Comparison of ENCODE assay signal across 8 cellular contexts in the genomic region with DNA sequence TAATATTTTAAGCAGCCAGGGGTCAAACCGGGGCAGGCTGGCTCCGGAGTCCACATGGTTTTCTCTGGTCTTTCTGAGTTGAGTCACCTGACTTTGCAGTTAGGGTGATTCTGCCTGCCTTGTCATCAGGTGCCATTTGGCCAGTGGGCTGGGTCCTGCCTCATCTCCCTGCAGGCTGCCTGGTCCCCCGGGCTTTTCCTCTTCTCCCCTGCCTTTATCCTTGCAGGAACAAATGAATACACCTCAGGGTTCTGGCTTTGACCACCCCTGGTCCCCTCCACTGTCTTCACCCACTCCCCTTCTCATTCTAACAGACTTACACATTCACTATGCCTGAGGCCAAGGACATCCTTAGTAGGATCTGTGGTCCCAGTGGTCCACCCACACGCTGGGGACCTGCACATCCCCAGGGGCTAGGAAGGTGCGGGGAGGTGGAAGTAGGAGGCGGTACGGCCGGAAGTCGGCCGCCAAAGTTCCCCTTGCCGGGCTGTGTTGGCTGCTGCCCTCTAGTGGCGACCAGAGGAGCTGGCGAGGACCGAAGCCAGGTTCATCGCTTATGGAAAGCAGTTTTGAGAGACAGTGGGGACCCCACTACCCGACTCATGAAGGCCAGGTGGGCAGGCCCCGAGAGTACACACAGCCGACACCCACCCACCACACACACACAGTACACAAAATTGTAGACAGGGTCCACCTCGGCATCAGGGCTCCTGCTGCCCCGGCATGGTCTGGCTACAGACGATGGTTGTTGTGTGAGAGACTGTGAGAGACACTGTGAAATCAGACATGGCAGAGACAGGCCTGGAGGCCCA. TPM values are rescaled to one million over a fixed set of nuclear protein-coding genes. Genes with fewer than 3 reads are reported as not detected.
A peak's percentile ranks its signal among the peaks of the same experiment; 100 is the strongest.
DNase-seq lines count a peak whose midpoint lies in the region; ATAC-seq lines count a peak whose summit lies in the region.

No MANE protein-coding gene starts in this region.

- H3K36me3 Mint-ChIP-seq in naive thymus-derived CD8-positive, alpha-beta T cell: no peaks in the 10 kb centered on the region
- H3K36me3 Mint-ChIP-seq in stimulated activated naive B cell treated with anti-CD40 and anti-IgM and Interleukin-4, amounts not matched to agents 10 μg/mL and 1 μg/mL and 100 μg/mL, for 72 hours: no peaks in the 10 kb centered on the region

- no peaks in the 10 kb centered on the region for H3K9me3 Mint-ChIP-seq in naive thymus-derived CD8-positive, alpha-beta T cell
- no peaks in the 10 kb centered on the region for H3K9me3 Mint-ChIP-seq in stimulated activated naive B cell treated with anti-CD40 and anti-IgM and Interleukin-4, amounts not matched to agents 10 μg/mL and 1 μg/mL and 100 μg/mL, for 72 hours

- peak overlapping the region in 9 of 10 donors; percentile 43 to 91 (median 80) for H3K27ac Mint-ChIP-seq in naive thymus-derived CD8-positive, alpha-beta T cell
- H3K27ac Mint-ChIP-seq in stimulated activated naive B cell treated with anti-CD40 and anti-IgM and Interleukin-4, amounts not matched to agents 10 μg/mL and 1 μg/mL and 100 μg/mL, for 72 hours: peak overlapping the region; percentile 91

- DNase-seq in COLO829 (ENCODE audit: low spot score): peak; percentile 57
- DNase-seq in NOMO-1 treated with DMSO at 0.1 percent for 48 hours (lab: John Stamatoyannopoulos, UW; ENCODE audit: unreplicated experiment): peak; percentile 54
- peak; percentile 56 for DNase-seq in activated CD8-positive, alpha-beta memory T cell treated with anti-CD3 and anti-CD28 coated beads, Interleukin-2, amount 50 U/mL, for 24 hours (ENCODE audit: extremely low read depth)
- peak; percentile 65 to 87 (median 78) for DNase-seq in naive thymus-derived CD8-positive, alpha-beta T cell
- peak; percentile 72 for DNase-seq in stimulated activated naive B cell treated with anti-CD40 and anti-IgM and Interleukin-4, amounts not matched to agents 10 μg/mL and 1 μg/mL and 100 μg/mL, for 72 hours

- ATAC-seq in GM19452 (IDR thresholded peaks at IDR 0.05; ENCODE audit: unreplicated experiment): peak; percentile 92
- peak; percentile 89 for ATAC-seq in HG03565 (IDR thresholded peaks at IDR 0.05; ENCODE audit: unreplicated experiment)
- peak; percentile 78 for ATAC-seq in esophagus mucosa
- peak; percentile 96 to 99 for ATAC-seq in naive thymus-derived CD8-positive, alpha-beta T cell
- ATAC-seq in stimulated activated naive B cell treated with anti-CD40 and anti-IgM and Interleukin-4, amounts not matched to agents 10 μg/mL and 1 μg/mL and 100 μg/mL, for 72 hours (replicated peaks): peak; percentile 94 to 96

- H3K27me3 Mint-ChIP-seq in naive thymus-derived CD8-positive, alpha-beta T cell: peaks cover 1 to 8% (median 6%) of the 10 kb centered on the region in 5 donors
- H3K27me3 Mint-ChIP-seq in stimulated activated naive B cell treated with anti-CD40 and anti-IgM and Interleukin-4, amounts not matched to agents 10 μg/mL and 1 μg/mL and 100 μg/mL, for 72 hours: peaks cover 0 to 17% of the 10 kb centered on the region in 2 donors

- peaks cover 0 to 12% (median 7%) of the 10 kb centered on the region in 4 donors for H3K4me1 Mint-ChIP-seq in naive thymus-derived CD8-positive, alpha-beta T cell
- H3K4me1 Mint-ChIP-seq in stimulated activated naive B cell treated with anti-CD40 and anti-IgM and Interleukin-4, amounts not matched to agents 10 μg/mL and 1 μg/mL and 100 μg/mL, for 72 hours: peaks cover 8 to 21% of the 10 kb centered on the region in 2 donors

- POLR2A ChIA-PET in naive thymus-derived CD8-positive, alpha-beta T cell (lab: Charles Lee): interaction anchor here (0.6 to 2.3 kb wide), 5 partner anchors 11 to 67 kb away, joined by 3 to 11 read pairs (median 3); a partner anchor contains a TSS

- peak overlapping the region; percentile 3 to 76 (median 53) for H3K4me3 Mint-ChIP-seq in naive thymus-derived CD8-positive, alpha-beta T cell
- peak overlapping the region; percentile 81 for H3K4me3 Mint-ChIP-seq in stimulated activated naive B cell treated with anti-CD40 and anti-IgM and Interleukin-4, amounts not matched to agents 10 μg/mL and 1 μg/mL and 100 μg/mL, for 72 hours

RNA-seq across cellular contexts. Expression of a gene that starts 6.3 kb away (rescaled TPM):
- 36.7 TPM for total RNA-seq in esophagus mucosa
- total RNA-seq in naive thymus-derived CD8-positive, alpha-beta T cell: 10 to 100 TPM; 58.1 to 63.1 TPM
- polyA plus RNA-seq in naive thymus-derived CD8-positive, alpha-beta T cell: 10 to 100 TPM; 33.7 to 40.6 (median 39.9) TPM

RNA-seq across cellular contexts. Expression of a gene that starts 22.6 kb away (rescaled TPM):
- total RNA-seq in esophagus mucosa: 0.40 TPM
- 1 to 10 TPM; 1.3 to 1.6 TPM for total RNA-seq in naive thymus-derived CD8-positive, alpha-beta T cell
- polyA plus RNA-seq in naive thymus-derived CD8-positive, alpha-beta T cell: not detected

Comparison
In these comparisons a context has a peak if more than half of its experiments do, and no peak if none do; other contexts are left out.
1. Peak in every context shown above with its lines: DNase-seq and ATAC-seq.